In genomic region chr2:111663471-111663951, GRCh38 we compare ENCODE assay signal across 14 cellular contexts.
DNase-seq lines count a peak whose midpoint lies in the region; TF ChIP-seq lines count a peak whose summit lies in the region.
"Had no signal": no experiment of that assay in that cellular context is flagged by ENCODE, and none has a peak within 500 bp of the region (broad histone marks: within the 10 kb centered on the region; RNA-seq: fewer than 3 reads in every experiment).

No MANE protein-coding gene starts in this region.

- intact Hi-C loops in thyroid gland (cut with DNase I), result loop anchor here (5.0 kb wide), 1 partner anchor 546 kb away; no protein-coding TSS in a partner anchor

- H3K4me1 ChIP-seq in HEK293 (ENCODE audit: control insufficient read depth, insufficient read depth, low read length) (no peaks in the 10 kb centered on the region), thyroid gland (peaks cover 13 to 41% of the 10 kb centered on the region in 2 donors)

- H3K36me3 ChIP-seq in HEK293 (ENCODE audit: control insufficient read depth in 2 of 2, insufficient read depth in 1 of 2, low read length in 2 of 2) (no peaks in the 10 kb centered on the region), thyroid gland (no peaks in the 10 kb centered on the region)
- H3K36me3 ChIP-seq: gastrocnemius medialis had no signal

- POLR2A ChIA-PET in HEK293 (lab: Yijun Ruan, JAX), result no interaction called here

- WGBS in thyroid gland, 2 donors, result 73 to 79% methylated on average over 9 of the region's 9 CpGs

- no peaks in the 10 kb centered on the region for H3K27me3 ChIP-seq in thyroid gland
- H3K27me3 ChIP-seq: gastrocnemius medialis had no signal

- no peaks in the 10 kb centered on the region for H3K27me3 Mint-ChIP-seq in osteocyte (ENCODE audit: unreplicated experiment)

- peaks cover 50% of the 10 kb centered on the region for H3K4me1 Mint-ChIP-seq in osteocyte (ENCODE audit: unreplicated experiment)

- TF ChIP-seq CTCF in HEK293 (tag by site-specific recombination; IDR thresholded peaks at IDR 0.05), result peak; percentile 51; the same call in 1 of the 2 replicates
- peak; percentile 57 for TF ChIP-seq CTCF in osteocyte (IDR thresholded peaks at IDR 0.05)
- TF ChIP-seq CTCF in thyroid gland (IDR thresholded peaks at IDR 0.05), result no peak

- peak overlapping the region; percentile 32 for H3K27ac Mint-ChIP-seq in osteocyte (ENCODE audit: unreplicated experiment)

- H3K9me3 Mint-ChIP-seq in osteocyte (ENCODE audit: unreplicated experiment), result no peaks in the 10 kb centered on the region
- H3K9me3 Mint-ChIP-seq: naive thymus-derived CD4-positive, alpha-beta T cell had no signal

- no peak for TF ChIP-seq POLR2A in thyroid gland (IDR thresholded peaks at IDR 0.05)

- CTCF ChIA-PET in HEK293 (lab: Yijun Ruan, JAX), result no interaction called here

- no peaks in the 10 kb centered on the region for H3K36me3 Mint-ChIP-seq in osteocyte (ENCODE audit: unreplicated experiment)
- H3K36me3 Mint-ChIP-seq: naive thymus-derived CD4-positive, alpha-beta T cell had no signal

- peak; percentile 10 for DNase-seq in SK-N-DZ (ENCODE audit: low spot score)
- no peak for DNase-seq in epithelial cell of prostate (ENCODE audit: low read depth, low spot score)
- peak; percentile 75 for DNase-seq in osteocyte (ENCODE audit: extremely low spot score, unreplicated experiment)
- no peak for DNase-seq in NK-92 (lab: John Stamatoyannopoulos, UW; ENCODE audit: unreplicated experiment)
- no peak for DNase-seq in DMS153 (lab: John Stamatoyannopoulos, UW)
- no peak for DNase-seq in thyroid gland
- DNase-seq: cerebellar nuclear complex, DMS53, gastrocnemius medialis, kidney glomerular epithelial cell, NCI-H510A, small intestine had no signal

- no peak overlapping the region for H3K4me3 Mint-ChIP-seq in osteocyte (ENCODE audit: unreplicated experiment)

- H3K9me3 ChIP-seq in HEK293 (ENCODE audit: control insufficient read depth, insufficient read depth, low read depth, low read length) (no peaks in the 10 kb centered on the region), thyroid gland (no peaks in the 10 kb centered on the region)
- H3K9me3 ChIP-seq: gastrocnemius medialis had no signal

- H3K4me3 ChIP-seq in HEK293 (ENCODE audit: low read depth, low read length) (no peak overlapping the region), thyroid gland (replicated peaks in 1 of 3) (no peak overlapping the region)
- H3K4me3 ChIP-seq: gastrocnemius medialis had no signal

- H3K27ac ChIP-seq in HEK293 (ENCODE audit: extremely low read depth, low read depth, low read length), result no peak overlapping the region
- peak overlapping the region; percentile 98 for H3K27ac ChIP-seq in epithelial cell of prostate
- no peak overlapping the region for H3K27ac ChIP-seq in thyroid gland
- H3K27ac ChIP-seq: gastrocnemius medialis had no signal

TF ChIP-seq in HEK293, 187 proteins besides CTCF, POLR2A, EP300 and RAD21:
- TF ChIP-seq YY2 (tag by site-specific recombination; IDR thresholded peaks at IDR 0.05) (no peak), ZIC2 (tag by site-specific recombination; IDR thresholded peaks at IDR 0.05) (peak; percentile 87), ZNF514 (tag by site-specific recombination; IDR thresholded peaks at IDR 0.05) (no peak), SCRT2 (tag by site-specific recombination; IDR thresholded peaks at IDR 0.05) (no peak), MEIS1 (CRISPR knock-in tag; IDR thresholded peaks at IDR 0.05; ENCODE audit: borderline replicate concordance) (no peak), ZNF132 (tag by site-specific recombination; IDR thresholded peaks at IDR 0.05; ENCODE audit: borderline replicate concordance) (no peak), ZNF221 (tag by site-specific recombination; IDR thresholded peaks at IDR 0.05; ENCODE audit: borderline replicate concordance) (no peak), ZNF10 (tag by site-specific recombination; IDR thresholded peaks at IDR 0.05) (no peak), GLI2 (tag by site-specific recombination; IDR thresholded peaks at IDR 0.05; ENCODE audit: borderline replicate concordance, low read depth) (no peak)

Comparison
In these comparisons a context has a peak if more than half of its experiments do, and no peak if none do; other contexts are left out.
1. CTCF ChIP-seq: peak in HEK293 (single experiment) and osteocyte (single experiment); none in thyroid gland (0 of 6).
2. DNase-seq: peak in SK-N-DZ (single experiment) and osteocyte (single experiment); none in epithelial cell of prostate (single experiment), NK-92 (single experiment), DMS153 (single experiment) and thyroid gland (0 of 2).